20 cellular contexts compared by ENCODE assay signal in the genomic region with DNA sequence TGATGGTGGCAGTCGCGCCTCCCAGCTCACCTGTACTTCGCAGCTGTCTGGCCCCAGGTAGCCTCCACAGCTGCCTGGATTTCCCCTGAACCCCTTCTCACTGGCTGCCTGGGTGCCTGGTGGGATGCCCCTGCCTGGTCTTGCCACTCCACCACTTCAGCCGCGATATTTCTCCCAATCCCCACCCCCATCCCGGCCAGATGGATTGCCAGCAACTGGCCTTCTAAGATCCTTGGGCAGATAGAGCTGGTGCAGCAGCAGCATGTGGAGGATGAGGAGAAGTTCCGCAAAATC. TPM values are rescaled to one million over a fixed set of nuclear protein-coding genes. Genes with fewer than 3 reads are reported as not detected.
A peak's percentile ranks its signal among the peaks of the same experiment; 100 is the strongest.
DNase-seq lines count a peak whose midpoint lies in the region; ATAC-seq and TF ChIP-seq lines count a peak whose summit lies in the region.
"Had no signal": no experiment of that assay in that cellular context is flagged by ENCODE, and none has a peak within 500 bp of the region (broad histone marks: within the 10 kb centered on the region; RNA-seq: fewer than 3 reads in every experiment).

No MANE protein-coding gene starts in this region.

- H3K23ac ChIP-seq in neuronal stem cell (ENCODE audit: low read depth, low read length, poor library complexity): no peak overlapping the region

- H3K9me3 Mint-ChIP-seq in stimulated activated memory B cell treated with anti-CD40 and anti-IgM and Interleukin-4, amounts not matched to agents 10 μg/mL and 1 μg/mL and 100 μg/mL, for 72 hours: no peaks in the 10 kb centered on the region
- H3K9me3 Mint-ChIP-seq: CD14-positive monocyte; CD4-positive, alpha-beta memory T cell; HFFc6 had no signal

- H3K9me2 ChIP-seq in OCI-LY7 (ENCODE audit: insufficient read depth, low read length): no peaks in the 10 kb centered on the region

- H3K27ac ChIP-seq in right cardiac atrium (ENCODE audit: low read length): no peak overlapping the region
- H3K27ac ChIP-seq in OCI-LY7 (ENCODE audit: low read depth, low read length, poor library complexity, severe bottlenecking): no peak overlapping the region
- no peak overlapping the region for H3K27ac ChIP-seq in neuronal stem cell (replicated peaks; ENCODE audit: low read length)
- H3K27ac ChIP-seq in colonic mucosa: no peak overlapping the region

- no peak overlapping the region for H3K9ac ChIP-seq in neuronal stem cell (ENCODE audit: low read depth, low read length, poor library complexity)
- no peak overlapping the region for H3K9ac ChIP-seq in colonic mucosa (ENCODE audit: low read depth in 2 of 2, low read length in 2 of 2)

- H2BK5ac ChIP-seq in neuronal stem cell (ENCODE audit: low read length): no peak overlapping the region

- peak overlapping the region; percentile 57 for H3K27ac Mint-ChIP-seq in stimulated activated memory B cell treated with anti-CD40 and anti-IgM and Interleukin-4, amounts not matched to agents 10 μg/mL and 1 μg/mL and 100 μg/mL, for 72 hours
- H3K27ac Mint-ChIP-seq: CD4-positive, alpha-beta memory T cell; HFFc6 had no signal

- peak overlapping the region; percentile 28 for H3K14ac ChIP-seq in neuronal stem cell (ENCODE audit: low read length)

- no peak overlapping the region for H4K8ac ChIP-seq in neuronal stem cell (ENCODE audit: low read depth, low read length)

- H3K27me3 ChIP-seq in right cardiac atrium (ENCODE audit: control insufficient read depth, insufficient read depth) (no peaks in the 10 kb centered on the region), neuronal stem cell (ENCODE audit: control insufficient read depth in 3 of 3, insufficient read depth in 3 of 3, low read depth in 1 of 3, low read length in 3 of 3) (no peaks in the 10 kb centered on the region), colonic mucosa (no peaks in the 10 kb centered on the region)
- H3K27me3 ChIP-seq: BE2C had no signal

- no peak overlapping the region for H2BK120ac ChIP-seq in neuronal stem cell (ENCODE audit: low read depth, low read length)

- DNase-seq in right cardiac atrium (peak in 2 of 3 donors; percentile 18 to 21), Right ventricle myocardium inferior (ENCODE audit: missing footprints) (no peak), OCI-LY7 (ENCODE audit: low spot score) (no peak), neuronal stem cell (ENCODE audit: low spot score) (no peak), colonic mucosa (no peak)
- DNase-seq: ACHN; BE2C; CD4-positive, alpha-beta memory T cell; DMS153; GF-D8; GOT3; H7; HFFc6; IMR-90 had no signal

- no peak overlapping the region for H2AK5ac ChIP-seq in neuronal stem cell (ENCODE audit: low read depth, low read length)

- peaks cover 51% of the 10 kb centered on the region for H3K36me3 Mint-ChIP-seq in stimulated activated memory B cell treated with anti-CD40 and anti-IgM and Interleukin-4, amounts not matched to agents 10 μg/mL and 1 μg/mL and 100 μg/mL, for 72 hours

- H2BK15ac ChIP-seq in neuronal stem cell (ENCODE audit: low read length): no peak overlapping the region

- no peak overlapping the region for H2AFZ ChIP-seq in OCI-LY7 (ENCODE audit: low read length)
- H2AFZ ChIP-seq in neuronal stem cell (ENCODE audit: low read length): no peak overlapping the region

- no peak for TF ChIP-seq CTCF in OCI-LY7 (conservative IDR thresholded peaks at IDR 0.05; ENCODE audit: low read length)
- no peak for TF ChIP-seq CTCF in colonic mucosa (IDR thresholded peaks at IDR 0.05)

- H3K79me2 ChIP-seq in OCI-LY7 (ENCODE audit: insufficient read depth, low read depth, low read length): no peaks in the 10 kb centered on the region

- BruUV-seq in OCI-LY7 (replicated peaks; lab: Mats Ljungman, UMichigan): no TSS peak

- H3K18ac ChIP-seq in neuronal stem cell (ENCODE audit: low read length): peak overlapping the region; percentile 44

- H3K4me1 Mint-ChIP-seq in stimulated activated memory B cell treated with anti-CD40 and anti-IgM and Interleukin-4, amounts not matched to agents 10 μg/mL and 1 μg/mL and 100 μg/mL, for 72 hours: peaks cover 16% of the 10 kb centered on the region
- H3K4me1 Mint-ChIP-seq: CD14-positive monocyte; CD4-positive, alpha-beta memory T cell had no signal

- POLR2A ChIA-PET in OCI-LY7 (lab: Charles Lee): interaction anchor here (1.2 to 1.5 kb wide), 2 partner anchors 73 to 126 kb away, joined by 3 read pairs; partner anchors contain the start of genes TLR9 and WDR82

- H3K4me3 ChIP-seq in right cardiac atrium (ENCODE audit: low read length): no peak overlapping the region
- no peak overlapping the region for H3K4me3 ChIP-seq in OCI-LY7 (ENCODE audit: low read depth, low read length, poor library complexity, severe bottlenecking)
- no peak overlapping the region for H3K4me3 ChIP-seq in neuronal stem cell (ENCODE audit: low read length in 2 of 2)
- no peak overlapping the region for H3K4me3 ChIP-seq in colonic mucosa
- H3K4me3 ChIP-seq: K562 had no signal

- intact Hi-C loops in right cardiac atrium (cut with DNase I) (no loop called here), Right ventricle myocardium inferior (cut with DNase I) (no loop called here), OCI-LY7 (cut with micrococcal nuclease; ENCODE audit: unreplicated experiment) (loop anchor here (1.0 to 2.0 kb wide), 2 partner anchors 21 to 34 kb away; no protein-coding TSS in a partner anchor), colonic mucosa (cut with DNase I) (no loop called here)

- H3K79me1 ChIP-seq in neuronal stem cell (ENCODE audit: low read depth, low read length): no peaks in the 10 kb centered on the region

- H4K91ac ChIP-seq in neuronal stem cell (ENCODE audit: low read depth, low read length, poor library complexity): no peak overlapping the region

- H4K20me1 ChIP-seq in OCI-LY7 (ENCODE audit: insufficient read depth, low read length): no peaks in the 10 kb centered on the region

- H3K36me3 ChIP-seq in OCI-LY7 (ENCODE audit: insufficient read depth, low read length) (no peaks in the 10 kb centered on the region), neuronal stem cell (replicated peaks in 1 of 2; ENCODE audit: control insufficient read depth in 2 of 2, insufficient read depth in 2 of 2, low read length in 2 of 2) (peaks cover 2% of the 10 kb centered on the region in 2 donors), colonic mucosa (no peaks in the 10 kb centered on the region)
- H3K36me3 ChIP-seq: BE2C had no signal

- CTCF ChIA-PET in OCI-LY7 (lab: Charles Lee; ENCODE audit: unreplicated experiment): interaction anchor here (1.0 kb wide), 1 partner anchor 34 kb away, joined by 3 read pairs; no protein-coding TSS in a partner anchor

- no peaks in the 10 kb centered on the region for H3K27me3 Mint-ChIP-seq in stimulated activated memory B cell treated with anti-CD40 and anti-IgM and Interleukin-4, amounts not matched to agents 10 μg/mL and 1 μg/mL and 100 μg/mL, for 72 hours
- H3K27me3 Mint-ChIP-seq: CD4-positive, alpha-beta memory T cell had no signal

- ATAC-seq in right cardiac atrium (no peak), Right ventricle myocardium inferior (no peak), HG03460 (IDR thresholded peaks at IDR 0.05; ENCODE audit: unreplicated experiment) (no peak), HG02588 (IDR thresholded peaks at IDR 0.05; ENCODE audit: unreplicated experiment) (no peak)
- ATAC-seq in stimulated activated memory B cell treated with anti-CD40 and anti-IgM and Interleukin-4, amounts not matched to agents 10 μg/mL and 1 μg/mL and 100 μg/mL, for 72 hours: no peak
- ATAC-seq: HCT116, K562 had no signal

- no peaks in the 10 kb centered on the region for H3K4me1 ChIP-seq in right cardiac atrium (ENCODE audit: control insufficient read depth, insufficient read depth, low read length)
- H3K4me1 ChIP-seq in OCI-LY7 (ENCODE audit: insufficient read depth, low read length, poor library complexity, severe bottlenecking): peaks cover 24% of the 10 kb centered on the region
- no peaks in the 10 kb centered on the region for H3K4me1 ChIP-seq in neuronal stem cell (ENCODE audit: control insufficient read depth in 2 of 2, insufficient read depth in 1 of 2, low read depth in 1 of 2, low read length in 2 of 2)
- no peaks in the 10 kb centered on the region for H3K4me1 ChIP-seq in colonic mucosa
- H3K4me1 ChIP-seq: BE2C had no signal

- 91% methylated on average over 7 of the region's 7 CpGs for WGBS in right cardiac atrium
- no CpG with 5 or more reads among the region's 7 CpGs for WGBS in neuronal stem cell (ENCODE audit: extremely low coverage in 2 of 2, insufficient read length in 2 of 2, insufficient replicate concordance in 1 of 2), 2 donors

- H3K9me3 ChIP-seq in right cardiac atrium (ENCODE audit: control insufficient read depth, low read length) (no peaks in the 10 kb centered on the region), OCI-LY7 (ENCODE audit: low read length) (no peaks in the 10 kb centered on the region), neuronal stem cell (replicated peaks in 1 of 2; ENCODE audit: control insufficient read depth in 2 of 2, insufficient read depth in 1 of 2, low read depth in 1 of 2, low read length in 2 of 2) (no peaks in the 10 kb centered on the region), colonic mucosa (no peaks in the 10 kb centered on the region)
- H3K9me3 ChIP-seq: BE2C had no signal

- H3K4me2 ChIP-seq in OCI-LY7 (ENCODE audit: low read length) (peak overlapping the region; percentile 55), neuronal stem cell (ENCODE audit: insufficient read depth, low read length, poor library complexity, severe bottlenecking) (no peak overlapping the region)

- H3K4ac ChIP-seq in neuronal stem cell (ENCODE audit: low read length): peak overlapping the region; percentile 28

- H3K4me3 Mint-ChIP-seq in stimulated activated memory B cell treated with anti-CD40 and anti-IgM and Interleukin-4, amounts not matched to agents 10 μg/mL and 1 μg/mL and 100 μg/mL, for 72 hours: no peak overlapping the region
- H3K4me3 Mint-ChIP-seq: CD14-positive monocyte; CD4-positive, alpha-beta memory T cell; HFFc6 had no signal

- H2BK12ac ChIP-seq in neuronal stem cell (ENCODE audit: low read length): no peak overlapping the region

RNA-seq across cellular contexts. Expression of gene DNAH1, which starts 35.6 kb away (rescaled TPM):
- total RNA-seq in right cardiac atrium (1 to 10 TPM; 3.0 to 4.0 (median 3.7) TPM), Right ventricle myocardium inferior (2.2 TPM), OCI-LY7 (2022) (5.8 and 10.5 TPM in 2 replicates), colonic mucosa (1 to 10 TPM; 7.0 to 9.1 TPM)
- polyA plus RNA-seq in right cardiac atrium: 2.6 TPM
- total RNA-seq in OCI-LY7 (2014; rRNA removed; shearing (Covaris generic)): 14.2 and 18.3 TPM in 2 replicates
- polyA plus RNA-seq in neuronal stem cell (2013, experiment 1 of 2): 1.3 TPM
- 1.3 TPM for polyA plus RNA-seq in neuronal stem cell (2013, experiment 2 of 2)

RNA-seq across cellular contexts. Expression of gene BAP1, which starts 58.1 kb away (rescaled TPM):
- total RNA-seq in right cardiac atrium (10 to 100 TPM; 48.4 to 59.1 (median 55.9) TPM), Right ventricle myocardium inferior (53.3 TPM), OCI-LY7 (2022) (102 and 105 TPM in 2 replicates), colonic mucosa (10 to 100 TPM; 65.6 to 95.1 TPM)
- 43.0 TPM for polyA plus RNA-seq in right cardiac atrium
- total RNA-seq in OCI-LY7 (2014; rRNA removed; shearing (Covaris generic)): 88.3 and 102 TPM in 2 replicates
- 52.3 TPM for polyA plus RNA-seq in neuronal stem cell (2013, experiment 1 of 2)
- 51.8 TPM for polyA plus RNA-seq in neuronal stem cell (2013, experiment 2 of 2)

RNA-seq across cellular contexts. Expression of gene PHF7, which starts 58.8 kb away (rescaled TPM):
- total RNA-seq in right cardiac atrium: 10 to 100 TPM; 15.9 to 28.5 (median 18.3) TPM
- 10.9 TPM for polyA plus RNA-seq in right cardiac atrium
- total RNA-seq in Right ventricle myocardium inferior: 13.7 TPM
- 32.9 and 33.3 TPM in 2 replicates for total RNA-seq in OCI-LY7 (2014; rRNA removed; shearing (Covaris generic))
- total RNA-seq in OCI-LY7 (2022): 44.5 and 61.4 TPM in 2 replicates
- polyA plus RNA-seq in neuronal stem cell (2013, experiment 1 of 2): 23.3 TPM
- 25.3 TPM for polyA plus RNA-seq in neuronal stem cell (2013, experiment 2 of 2)
- total RNA-seq in colonic mucosa: 10 to 100 TPM in 1 of 2 donors, 1 to 10 TPM in 1; 8.7 to 10.9 TPM

Comparison
In these comparisons a context has a peak if more than half of its experiments do, and no peak if none do; other contexts are left out.
1. DNase-seq: peak in right cardiac atrium (2 of 3); none in Right ventricle myocardium inferior (single experiment), OCI-LY7 (single experiment), neuronal stem cell (single experiment) and colonic mucosa (single experiment).